Comparison of ENCODE assay signal across 1 cellular context in genomic region chr18:46623541-46623940, GRCh38.
TF ChIP-seq lines count a peak whose summit lies in the region.

No MANE protein-coding gene starts in this region.

TF ChIP-seq in SK-N-SH treated with all-trans-retinoic acid at 6 μM for 48 hours, 23 proteins besides CTCF, POLR2A, EP300 and RAD21 (continued from another document):
- no peak for TF ChIP-seq TSHZ2 (CRISPR knock-in tag; IDR thresholded peaks at IDR 0.05)
- no peak for TF ChIP-seq OSR1 (CRISPR knock-in tag; IDR thresholded peaks at IDR 0.05)
- TF ChIP-seq TOX (CRISPR knock-in tag; IDR thresholded peaks at IDR 0.05; ENCODE audit: borderline replicate concordance): no peak
- no peak for TF ChIP-seq BACH2 (CRISPR knock-in tag; IDR thresholded peaks at IDR 0.05; ENCODE audit: borderline replicate concordance)
- no peak for TF ChIP-seq CSDC2 (CRISPR knock-in tag; IDR thresholded peaks at IDR 0.05)
- TF ChIP-seq ZFP30 (CRISPR knock-in tag; IDR thresholded peaks at IDR 0.05): no peak
- no peak for TF ChIP-seq CREB5 (CRISPR knock-in tag; IDR thresholded peaks at IDR 0.05; ENCODE audit: low read depth)
TF ChIP-seq in SK-N-SH treated with all-trans-retinoic acid at 6 μM for 48 hours: peak in this region for 0.
